ENCODE assay signal across 8 cellular contexts in genomic region chr1:34852677-34853217, GRCh38. TPM values are rescaled to one million over a fixed set of nuclear protein-coding genes. Genes with fewer than 3 reads are reported as not detected.
DNase-seq lines count a peak whose midpoint lies in the region; ATAC-seq and TF ChIP-seq lines count a peak whose summit lies in the region.

No MANE protein-coding gene starts in this region.

- H3K4me3 ChIP-seq in GM12864 (ENCODE audit: low read depth, low read length) (no peak overlapping the region), ovary (no peak overlapping the region), tibial artery (no peak overlapping the region)

- H3K4me3 Mint-ChIP-seq in activated naive CD4-positive, alpha-beta T cell treated with anti-CD3 and anti-CD28 coated beads, Interleukin-2, amount 10 ng/mL, durations not matched to agents 7 days and 5 days, result no peak overlapping the region

- intact Hi-C loops in ovary (cut with DNase I) (loop anchor here in 2 of 4 donors (5.0 kb wide), 2 partner anchors 60 to 65 kb away; partner anchors contain the start of gene GJA4 (in 1 of the 2)), tibial artery (cut with DNase I; ENCODE audit: low total_unique reads) (loop anchor here (2.0 kb wide), 1 partner anchor 66 kb away; no protein-coding TSS in a partner anchor)

- CTCF ChIA-PET in activated naive CD4-positive, alpha-beta T cell treated with anti-CD3 and anti-CD28 coated beads, Interleukin-2, amount 10 ng/mL, durations not matched to agents 7 days and 5 days (lab: Charles Lee), result interaction anchor here (0.6 to 5.2 kb wide), 19 partner anchors 9 to 1104 kb away, joined by 3 to 58 read pairs (median 4); partner anchors contain the start of gene GJB3

- H3K4me1 Mint-ChIP-seq in activated naive CD4-positive, alpha-beta T cell treated with anti-CD3 and anti-CD28 coated beads, Interleukin-2, amount 10 ng/mL, durations not matched to agents 7 days and 5 days, result peaks cover 24% of the 10 kb centered on the region

- H3K36me3 Mint-ChIP-seq in activated naive CD4-positive, alpha-beta T cell treated with anti-CD3 and anti-CD28 coated beads, Interleukin-2, amount 10 ng/mL, durations not matched to agents 7 days and 5 days, result peaks cover 30% of the 10 kb centered on the region

- no peaks in the 10 kb centered on the region for H3K36me3 ChIP-seq in ovary
- H3K36me3 ChIP-seq in tibial artery, result peaks cover 16 to 26% (median 20%) of the 10 kb centered on the region in 3 donors

- no peak overlapping the region for H3K27ac Mint-ChIP-seq in activated naive CD4-positive, alpha-beta T cell treated with anti-CD3 and anti-CD28 coated beads, Interleukin-2, amount 10 ng/mL, durations not matched to agents 7 days and 5 days

- TF ChIP-seq CTCF in GM12864 (IDR thresholded peaks at IDR 0.05; ENCODE audit: low read depth, low read length, missing control alignments) (peak; percentile 97), ovary (IDR thresholded peaks at IDR 0.05) (peak; percentile 58 to 81 (median 59)), tibial artery (IDR thresholded peaks at IDR 0.05) (peak; percentile 99 to 100)

- no peaks in the 10 kb centered on the region for H3K27me3 Mint-ChIP-seq in activated naive CD4-positive, alpha-beta T cell treated with anti-CD3 and anti-CD28 coated beads, Interleukin-2, amount 10 ng/mL, durations not matched to agents 7 days and 5 days

- DNase-seq in GM12864 (ENCODE audit: low read depth) (peak; percentile 87), NCI-H1048 (lab: John Stamatoyannopoulos, UW) (peak; percentile 68), SK-N-DZ (ENCODE audit: low spot score) (peak; percentile 90), glomerular visceral epithelial cell (ENCODE audit: extremely low spot score) (peak; percentile 93), ovary (peak; percentile 64 to 85 (median 76)), tibial artery (peak; percentile 90 to 98)
- DNase-seq in activated naive CD4-positive, alpha-beta T cell treated with anti-CD3 and anti-CD28 coated beads, Interleukin-2, amount 10 ng/mL, durations not matched to agents 7 days and 5 days, result peak; percentile 94

- peak; percentile 94 for ATAC-seq in HG02623 (IDR thresholded peaks at IDR 0.05; ENCODE audit: unreplicated experiment)

- H3K27ac ChIP-seq in ovary (peak overlapping the region in 1 of 2 donors; percentile 11), tibial artery (peak overlapping the region; percentile 79 to 85)

- WGBS in ovary, 3 donors, result 25 to 31% (median 25%) methylated on average over 6 of the region's 6 CpGs

- no peaks in the 10 kb centered on the region for H3K4me1 ChIP-seq in ovary (ENCODE audit: insufficient read depth)
- H3K4me1 ChIP-seq in tibial artery, result peaks cover 3 to 77% (median 46%) of the 10 kb centered on the region in 4 donors

- H3K9me3 ChIP-seq in ovary, result no peaks in the 10 kb centered on the region
- H3K9me3 ChIP-seq in tibial artery, result no peaks in the 10 kb centered on the region

- TF ChIP-seq POLR2A in ovary (IDR thresholded peaks at IDR 0.05), result no peak

- TF ChIP-seq EP300 in ovary (IDR thresholded peaks at IDR 0.05), result no peak

- no peaks in the 10 kb centered on the region for H3K9me3 Mint-ChIP-seq in activated naive CD4-positive, alpha-beta T cell treated with anti-CD3 and anti-CD28 coated beads, Interleukin-2, amount 10 ng/mL, durations not matched to agents 7 days and 5 days

- H3K27me3 ChIP-seq in ovary (no peaks in the 10 kb centered on the region), tibial artery (no peaks in the 10 kb centered on the region)

RNA-seq across cellular contexts. Expression of gene SMIM12, which starts 6.8 kb away (rescaled TPM):
- polyA plus RNA-seq in SK-N-DZ (2014; cell fraction: cytosol; rRNA removed), result 25.5 and 31.6 TPM in 2 replicates
- polyA plus RNA-seq in SK-N-DZ (2014; cell fraction: nucleus; rRNA removed), result 12.2 and 15.4 TPM in 2 replicates
- 10 to 100 TPM; 15.4 to 32.3 (median 24.4) TPM for total RNA-seq in ovary
- 10 to 100 TPM; 18.4 to 28.1 TPM for polyA plus RNA-seq in ovary

RNA-seq across cellular contexts. Expression of gene GJA4, which starts 59.9 kb away (rescaled TPM):
- not detected in 2 replicates for polyA plus RNA-seq in SK-N-DZ (2014; cell fraction: cytosol; rRNA removed)
- polyA plus RNA-seq in SK-N-DZ (2014; cell fraction: nucleus; rRNA removed), result not detected in 2 replicates
- total RNA-seq in ovary, result 100 to 1,000 TPM in 1 of 7 donors, 10 to 100 TPM in 2, 1 to 10 TPM in 4; 4.9 to 149 (median 9.5) TPM
- polyA plus RNA-seq in ovary, result 10 to 100 TPM in 1 of 2 donors, 1 to 10 TPM in 1; 7.9 to 19.4 TPM
